8 cellular contexts compared by ENCODE assay signal in the genomic region with DNA sequence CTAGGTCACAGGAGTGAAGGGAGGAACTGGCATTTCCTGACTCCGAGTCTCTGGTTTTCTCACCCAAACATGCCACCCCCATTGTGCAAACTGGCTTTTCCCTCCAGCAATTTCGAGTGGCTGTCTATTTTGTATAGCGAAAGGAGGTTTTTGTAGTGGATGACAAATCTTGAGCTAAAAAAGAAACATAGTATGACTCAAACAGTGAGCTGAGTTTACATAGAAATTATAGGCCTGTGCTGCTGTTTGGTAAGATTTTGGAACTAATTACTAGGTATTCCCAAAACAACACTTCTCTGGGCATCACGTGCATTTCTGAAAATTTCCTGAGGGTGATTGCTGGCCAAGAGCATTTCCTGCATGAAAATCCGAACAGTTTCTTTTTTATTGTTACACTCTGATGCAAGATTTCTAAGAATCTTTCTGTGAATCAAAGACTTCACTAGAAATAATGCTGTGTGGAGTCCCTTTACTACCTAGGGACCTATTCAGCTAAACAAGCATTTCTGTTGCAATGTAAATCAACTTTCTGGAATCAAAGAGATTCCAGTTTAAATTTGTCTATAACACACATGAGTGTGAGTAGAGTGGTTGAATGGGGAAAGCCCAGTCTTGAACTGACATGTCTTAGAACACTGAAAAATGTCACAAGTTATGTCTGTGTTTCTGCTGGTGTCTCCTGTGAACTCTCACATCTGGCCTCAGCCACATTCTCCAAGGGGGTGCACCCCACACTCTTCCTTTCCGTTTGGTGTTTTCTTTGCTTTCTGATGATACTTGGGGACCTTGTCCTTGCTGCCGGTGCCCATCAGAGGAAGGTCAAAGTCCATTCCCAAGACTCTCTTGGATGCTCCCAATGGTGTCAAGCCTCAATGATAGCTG. TPM values are rescaled to one million over a fixed set of nuclear protein-coding genes. Genes with fewer than 3 reads are reported as not detected.
DNase-seq lines count a peak whose midpoint lies in the region; ATAC-seq and TF ChIP-seq lines count a peak whose summit lies in the region.

No MANE protein-coding gene starts in this region.

- H3K4me3 ChIP-seq in epithelial cell of esophagus (ENCODE audit: low read length) = no peak overlapping the region

- peak; percentile 64 for ATAC-seq in HG03196 (IDR thresholded peaks at IDR 0.05; ENCODE audit: unreplicated experiment)

- H3K27me3 Mint-ChIP-seq in activated naive CD4-positive, alpha-beta T cell treated with anti-CD3 and anti-CD28 coated beads for 36 hours (ENCODE audit: low read depth) = no peaks in the 10 kb centered on the region
- H3K27me3 Mint-ChIP-seq in type B pancreatic cell (no peaks in the 10 kb centered on the region), progenitor cell of endocrine pancreas (no peaks in the 10 kb centered on the region)

- intact Hi-C loops in activated naive CD4-positive, alpha-beta T cell treated with anti-CD3 and anti-CD28 coated beads for 36 hours (cut with micrococcal nuclease) = loop anchor here (1.0 kb wide), 3 partner anchors 72 to 543 kb away; no protein-coding TSS in a partner anchor

- TF ChIP-seq CTCF in epithelial cell of esophagus (IDR thresholded peaks at IDR 0.05; ENCODE audit: insufficient read depth, low read depth, low read length, missing control alignments) (no peak), type B pancreatic cell (conservative IDR thresholded peaks at IDR 0.05) (no peak), progenitor cell of endocrine pancreas (IDR thresholded peaks at IDR 0.05; ENCODE audit: unreplicated experiment) (no peak)

- peak; percentile 40 for DNase-seq in activated naive CD4-positive, alpha-beta T cell treated with anti-CD3 and anti-CD28 coated beads for 36 hours
- DNase-seq in activated naive CD4-positive, alpha-beta T cell (lab: John Stamatoyannopoulos, UW) = no peak
- DNase-seq in epithelial cell of esophagus (ENCODE audit: low read depth) (peak; percentile 26), type B pancreatic cell (ENCODE audit: extremely low spot score, unreplicated experiment) (no peak), DMS53 (lab: John Stamatoyannopoulos, UW) (no peak), NCI-H1436 treated with DMSO at 0.1 percent for 48 hours (lab: John Stamatoyannopoulos, UW) (no peak), progenitor cell of endocrine pancreas (ENCODE audit: low spot score, unreplicated experiment) (no peak)

- H3K27ac Mint-ChIP-seq in activated naive CD4-positive, alpha-beta T cell treated with anti-CD3 and anti-CD28 coated beads for 36 hours = peak overlapping the region; percentile 75
- peak overlapping the region; percentile 48 for H3K27ac Mint-ChIP-seq in type B pancreatic cell
- no peak overlapping the region for H3K27ac Mint-ChIP-seq in progenitor cell of endocrine pancreas

- no peaks in the 10 kb centered on the region for H3K36me3 Mint-ChIP-seq in activated naive CD4-positive, alpha-beta T cell treated with anti-CD3 and anti-CD28 coated beads for 36 hours (ENCODE audit: low read depth)
- peaks cover 4% of the 10 kb centered on the region for H3K36me3 Mint-ChIP-seq in type B pancreatic cell
- H3K36me3 Mint-ChIP-seq in progenitor cell of endocrine pancreas (ENCODE audit: insufficient read depth) = no peaks in the 10 kb centered on the region

- CTCF ChIA-PET in activated naive CD4-positive, alpha-beta T cell treated with anti-CD3 and anti-CD28 coated beads for 36 hours (lab: Charles Lee) = interaction anchor here (1.0 kb wide), 1 partner anchor 11 kb away, joined by 5 read pairs; no protein-coding TSS in a partner anchor

- no peak overlapping the region for H3K4me3 Mint-ChIP-seq in activated naive CD4-positive, alpha-beta T cell treated with anti-CD3 and anti-CD28 coated beads for 36 hours
- no peak overlapping the region for H3K4me3 Mint-ChIP-seq in type B pancreatic cell
- H3K4me3 Mint-ChIP-seq in progenitor cell of endocrine pancreas (ENCODE audit: low read depth) = no peak overlapping the region

- peaks cover 12% of the 10 kb centered on the region for H3K4me1 Mint-ChIP-seq in activated naive CD4-positive, alpha-beta T cell treated with anti-CD3 and anti-CD28 coated beads for 36 hours (ENCODE audit: low read depth)
- H3K4me1 Mint-ChIP-seq in type B pancreatic cell (ENCODE audit: unreplicated experiment) (peaks cover 17% of the 10 kb centered on the region), progenitor cell of endocrine pancreas (ENCODE audit: low read depth) (peaks cover 10% of the 10 kb centered on the region)

- no peaks in the 10 kb centered on the region for H3K9me3 Mint-ChIP-seq in activated naive CD4-positive, alpha-beta T cell treated with anti-CD3 and anti-CD28 coated beads for 36 hours
- H3K9me3 Mint-ChIP-seq in type B pancreatic cell (peaks cover 6% of the 10 kb centered on the region), progenitor cell of endocrine pancreas (ENCODE audit: low read depth) (peaks cover 3% of the 10 kb centered on the region)

RNA-seq across cellular contexts. Expression of a gene that starts 33.3 kb away (rescaled TPM):
- under 1 TPM; 0.20 to 0.50 TPM for total RNA-seq in activated naive CD4-positive, alpha-beta T cell treated with anti-CD3 and anti-CD28 coated beads for 36 hours
- total RNA-seq in type B pancreatic cell (ENCODE audit: low replicate concordance) (160 and 246 TPM in 2 replicates), progenitor cell of endocrine pancreas (202 and 228 TPM in 2 replicates)

Comparison
In these comparisons a context has a peak if more than half of its experiments do, and no peak if none do; other contexts are left out.
1. DNase-seq: peak in activated naive CD4-positive, alpha-beta T cell treated with anti-CD3 and anti-CD28 coated beads for 36 hours (single experiment) and epithelial cell of esophagus (single experiment); none in activated naive CD4-positive, alpha-beta T cell (0 of 4), type B pancreatic cell (single experiment), DMS53 (single experiment), NCI-H1436 treated with DMSO at 0.1 percent for 48 hours (single experiment) and progenitor cell of endocrine pancreas (single experiment).
2. RNA of a gene that starts 33.3 kb away (total RNA-seq): 202 to 228 TPM in progenitor cell of endocrine pancreas and 160 to 246 TPM in type B pancreatic cell; 0.20 to 0.50 TPM in activated naive CD4-positive, alpha-beta T cell treated with anti-CD3 and anti-CD28 coated beads for 36 hours; every median in the first group is over 100 times any median in the second.